Comparison of ENCODE assay signal across 18 cellular contexts in the genomic region with DNA sequence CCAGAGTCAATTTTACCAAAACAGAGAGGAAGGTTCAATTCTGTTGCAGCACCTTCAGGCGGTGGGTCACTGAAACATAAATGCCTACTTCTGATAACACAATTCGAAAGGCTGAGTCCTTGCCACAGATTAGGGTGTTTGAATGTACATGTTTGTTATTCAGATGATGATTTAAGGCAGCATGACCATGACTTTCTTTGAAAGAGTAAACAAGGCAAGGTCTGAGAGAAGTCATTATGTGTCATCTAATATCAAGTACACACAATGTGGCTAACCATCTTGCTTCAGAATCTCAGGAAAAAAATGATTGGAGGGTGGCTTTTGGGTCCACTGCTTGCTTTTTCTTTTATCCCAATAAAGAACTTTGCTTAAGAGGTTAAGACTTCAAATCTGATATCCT.
DNase-seq lines count a peak whose midpoint lies in the region; ATAC-seq, FAIRE-seq and TF ChIP-seq lines count a peak whose summit lies in the region.
"Had no signal": no experiment of that assay in that cellular context is flagged by ENCODE, and none has a peak within 500 bp of the region (broad histone marks: within the 10 kb centered on the region; RNA-seq: fewer than 3 reads in every experiment).

No MANE protein-coding gene starts in this region.

- H3K4me1 ChIP-seq in A549: peaks cover 5% of the 10 kb centered on the region; the same call in 2 of the 3 replicates

- POLR2A ChIA-PET in A549 (lab: Yijun Ruan, JAX): no interaction called here

- no peak for TF ChIP-seq POLR2A in A549 (IDR thresholded peaks at IDR 0.05; ENCODE audit: low read length)
- no peak for TF ChIP-seq POLR2A in erythroblast (IDR thresholded peaks at IDR 0.05; ENCODE audit: low read length)

- 61% methylated on average over 2 of the region's 2 CpGs for WGBS in A549 (ENCODE audit: missing lambda C conversion rate)

- no peak for ATAC-seq in A549
- ATAC-seq in HG02852 (IDR thresholded peaks at IDR 0.05; ENCODE audit: unreplicated experiment): no peak
- ATAC-seq: HepG2 had no signal

- no peak overlapping the region for H3K4me3 ChIP-seq in A549
- no peak overlapping the region for H3K4me3 ChIP-seq in bronchial epithelial cell (ENCODE audit: low read depth, low read length)

- no peak overlapping the region for H3K4me2 ChIP-seq in A549

- TF ChIP-seq RAD21 in A549 (conservative IDR thresholded peaks at IDR 0.05 in 1 of 2, IDR thresholded peaks at IDR 0.05 in 1 of 2): no peak

- H3K27me3 ChIP-seq in bronchial epithelial cell (ENCODE audit: control insufficient read depth, insufficient read depth, low read length): no peaks in the 10 kb centered on the region

- H3K27ac ChIP-seq in A549: no peak overlapping the region
- H3K27ac ChIP-seq: C4-2B had no signal

- CTCF ChIA-PET in A549 (lab: Yijun Ruan, JAX): no interaction called here

- no peaks in the 10 kb centered on the region for H3K36me3 ChIP-seq in bronchial epithelial cell (ENCODE audit: control insufficient read depth, insufficient read depth, low read length)

- DNase-seq in A549 (ENCODE audit: low read depth in 1 of 2, low spot score in 1 of 2) (no peak), H4 (ENCODE audit: low spot score) (peak; percentile 52), NCI-H69 (lab: John Stamatoyannopoulos, UW) (peak; percentile 73), bronchial epithelial cell (ENCODE audit: low read depth) (peak; percentile 51), erythroblast (lab: John Stamatoyannopoulos, UW) (no peak), COLO668 (lab: John Stamatoyannopoulos, UW; ENCODE audit: unreplicated experiment) (no peak)
- DNase-seq in stimulated activated CD4-positive, alpha-beta T cell treated with anti-CD3 and anti-CD28 coated beads, Interleukin-2, amount 100 ng/mL, for 24 hours: no peak
- DNase-seq: ACHN; AML-193; CD4-positive, alpha-beta T cell; DMS153; DMS79; HCEC 1CT; KBM-7 had no signal

- FAIRE-seq in A549 (lab: Jason Lieb, UNC) (no peak), bronchial epithelial cell (lab: Jason Lieb, UNC) (no peak)
- FAIRE-seq: H54, HepG2 had no signal

- H3K9me3 ChIP-seq in A549: no peaks in the 10 kb centered on the region

- TF ChIP-seq CTCF in A549 (IDR thresholded peaks at IDR 0.05) (no peak), bronchial epithelial cell (IDR thresholded peaks at IDR 0.05; ENCODE audit: insufficient read depth, low read length, severe bottlenecking) (no peak)

- no peak for TF ChIP-seq EP300 in A549 (IDR thresholded peaks at IDR 0.05)

TF ChIP-seq in A549, 52 proteins besides CTCF, POLR2A, EP300 and RAD21:
- TF ChIP-seq FOSL2 (IDR thresholded peaks at IDR 0.05) (no peak), FOSL2 (CRISPR knock-in tag; IDR thresholded peaks at IDR 0.05) (0 out of 2 replicates have a peak, but pooled peaks have one; percentile 29), HOXB5 (CRISPR knock-in tag; IDR thresholded peaks at IDR 0.05) (no peak), CBX8 (IDR thresholded peaks at IDR 0.05) (no peak), BHLHE40 (IDR thresholded peaks at IDR 0.05; ENCODE audit: low read depth, low read length) (no peak)
- TF ChIP-seq, protein P1, sequence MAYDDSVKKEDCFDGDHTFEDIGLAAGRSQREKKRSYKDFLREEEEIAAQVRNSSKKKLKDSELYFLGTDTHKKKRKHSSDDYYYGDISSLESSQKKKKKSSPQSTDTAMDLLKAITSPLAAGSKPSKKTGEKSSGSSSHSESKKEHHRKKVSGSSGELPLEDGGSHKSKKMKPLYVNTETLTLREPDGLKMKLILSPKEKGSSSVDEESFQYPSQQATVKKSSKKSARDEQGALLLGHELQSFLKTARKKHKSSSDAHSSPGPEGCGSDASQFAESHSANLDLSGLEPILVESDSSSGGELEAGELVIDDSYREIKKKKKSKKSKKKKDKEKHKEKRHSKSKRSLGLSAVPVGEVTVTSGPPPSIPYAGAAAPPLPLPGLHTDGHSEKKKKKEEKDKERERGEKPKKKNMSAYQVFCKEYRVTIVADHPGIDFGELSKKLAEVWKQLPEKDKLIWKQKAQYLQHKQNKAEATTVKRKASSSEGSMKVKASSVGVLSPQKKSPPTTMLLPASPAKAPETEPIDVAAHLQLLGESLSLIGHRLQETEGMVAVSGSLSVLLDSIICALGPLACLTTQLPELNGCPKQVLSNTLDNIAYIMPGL (CRISPR knock-in tag; IDR thresholded peaks at IDR 0.05; ENCODE audit: borderline replicate concordance): no peak

Comparison
In these comparisons a context has a peak if more than half of its experiments do, and no peak if none do; other contexts are left out.
1. DNase-seq: peak in H4 (single experiment), NCI-H69 (single experiment) and bronchial epithelial cell (single experiment); none in A549 (0 of 2), erythroblast (0 of 2), COLO668 (single experiment) and stimulated activated CD4-positive, alpha-beta T cell treated with anti-CD3 and anti-CD28 coated beads, Interleukin-2, amount 100 ng/mL, for 24 hours (0 of 2).